16 cellular contexts compared by ENCODE assay signal in the genomic region with DNA sequence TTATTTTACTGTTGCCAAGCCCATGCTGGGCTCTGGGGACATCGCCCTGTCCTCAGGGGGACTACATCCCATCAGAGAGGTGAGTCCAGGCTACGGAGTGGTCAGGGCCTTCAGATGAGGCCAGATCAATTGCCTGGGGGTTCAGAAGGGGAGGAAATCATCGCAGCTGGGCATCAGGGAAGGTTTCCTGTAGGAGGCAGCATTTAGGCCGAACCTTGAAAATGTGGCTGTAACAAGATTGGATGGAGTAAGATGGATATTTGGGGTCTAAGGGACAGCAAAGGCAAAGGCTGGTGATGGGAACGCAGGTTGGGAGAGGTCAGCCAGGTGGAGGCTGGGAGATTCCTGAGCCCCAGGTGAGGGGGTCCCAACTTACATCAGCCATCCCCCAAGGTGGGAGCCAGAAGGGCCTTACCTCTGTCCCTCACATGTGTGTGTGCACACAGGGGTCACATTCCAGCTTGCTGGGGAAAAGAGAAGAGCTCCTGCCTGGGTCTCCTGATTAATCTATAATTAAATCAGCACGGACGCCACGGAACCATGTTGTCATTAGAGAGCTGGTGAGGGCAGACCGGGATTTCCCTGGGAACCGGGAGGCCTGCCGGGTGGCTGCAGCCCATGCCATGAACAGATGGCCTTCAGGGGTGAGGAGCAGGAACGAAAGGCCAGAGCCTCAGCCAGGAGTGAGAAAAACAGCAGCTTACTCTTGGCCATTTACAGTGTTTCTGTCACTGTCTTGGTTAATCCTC.
"Had no signal": no experiment of that assay in that cellular context is flagged by ENCODE, and none has a peak within 500 bp of the region (broad histone marks: within the 10 kb centered on the region; RNA-seq: fewer than 3 reads in every experiment).

No MANE protein-coding gene starts in this region.

- DNase-seq: activated CD4-positive, alpha-beta T cell treated with anti-CD3 and anti-CD28 coated beads, Interleukin-2, amount 50 U/mL, for 4 hours; activated CD4-positive, CD25-positive, alpha-beta regulatory T cell treated with anti-CD3 and anti-CD28 coated beads, Interleukin-2, amount 50 U/mL, for 72 hours; activated naive CD4-positive, alpha-beta T cell treated with anti-CD3 and anti-CD28 coated beads for 36 hours; activated T-cell treated with anti-CD3 and anti-CD28 coated beads, Interleukin-2, amount 50 U/mL, for 1 hour; colonic mucosa; foreskin keratinocyte; immature natural killer cell; nephron progenitor cell; ovary; right lobe of liver; T-helper 9 cell; upper lobe of left lung had no signal

- H3K27ac ChIP-seq: cardiac muscle cell, colonic mucosa, foreskin keratinocyte, ovary, right lobe of liver, suprapubic skin, upper lobe of left lung had no signal

- H3K9me3 Mint-ChIP-seq: activated naive CD4-positive, alpha-beta T cell treated with anti-CD3 and anti-CD28 coated beads for 36 hours; activated T-helper 2 cell treated with anti-CD3 and anti-CD28 coated beads, Interferon-gamma antibody, Interleukin-2, Interleukin-4, amounts not matched to agents 10 μg/mL and 5 μg/mL and 100 μg/mL, durations not matched to agents 14 hours and 24 hours and 36 hours; immature natural killer cell; nephron progenitor cell; stimulated activated naive CD8-positive, alpha-beta T cell treated with anti-CD3 and anti-CD28 coated beads, Interleukin-15, Interleukin-2, amounts not matched to agents 100 ng/mL and 50 ng/mL, for 24 hours had no signal

- H3K9me3 ChIP-seq: colonic mucosa, ovary, right lobe of liver, suprapubic skin, upper lobe of left lung had no signal

- H3K4me1 Mint-ChIP-seq: immature natural killer cell had no signal

- H3K4me1 ChIP-seq: colonic mucosa, foreskin keratinocyte, right lobe of liver, suprapubic skin, upper lobe of left lung had no signal

- H3K4me3 Mint-ChIP-seq: activated naive CD4-positive, alpha-beta T cell treated with anti-CD3 and anti-CD28 coated beads for 36 hours; immature natural killer cell; nephron progenitor cell; stimulated activated naive CD8-positive, alpha-beta T cell treated with anti-CD3 and anti-CD28 coated beads, Interleukin-15, Interleukin-2, amounts not matched to agents 100 ng/mL and 50 ng/mL, for 24 hours had no signal

- H3K36me3 ChIP-seq: cardiac muscle cell, colonic mucosa, ovary, right lobe of liver, suprapubic skin, upper lobe of left lung had no signal

- H3K27me3 ChIP-seq: cardiac muscle cell, colonic mucosa, ovary, right lobe of liver had no signal

- H3K27ac Mint-ChIP-seq: activated naive CD4-positive, alpha-beta T cell treated with anti-CD3 and anti-CD28 coated beads for 36 hours; activated T-helper 2 cell treated with anti-CD3 and anti-CD28 coated beads, Interferon-gamma antibody, Interleukin-2, Interleukin-4, amounts not matched to agents 10 μg/mL and 5 μg/mL and 100 μg/mL, durations not matched to agents 14 hours and 24 hours and 36 hours; immature natural killer cell; nephron progenitor cell; stimulated activated naive CD8-positive, alpha-beta T cell treated with anti-CD3 and anti-CD28 coated beads, Interleukin-15, Interleukin-2, amounts not matched to agents 100 ng/mL and 50 ng/mL, for 24 hours had no signal

- H3K4me3 ChIP-seq: cardiac muscle cell, colonic mucosa, ovary, right lobe of liver, suprapubic skin, upper lobe of left lung had no signal

- H3K36me3 Mint-ChIP-seq: immature natural killer cell had no signal
